Comparison of ENCODE assay signal across 15 cellular contexts in the genomic region with DNA sequence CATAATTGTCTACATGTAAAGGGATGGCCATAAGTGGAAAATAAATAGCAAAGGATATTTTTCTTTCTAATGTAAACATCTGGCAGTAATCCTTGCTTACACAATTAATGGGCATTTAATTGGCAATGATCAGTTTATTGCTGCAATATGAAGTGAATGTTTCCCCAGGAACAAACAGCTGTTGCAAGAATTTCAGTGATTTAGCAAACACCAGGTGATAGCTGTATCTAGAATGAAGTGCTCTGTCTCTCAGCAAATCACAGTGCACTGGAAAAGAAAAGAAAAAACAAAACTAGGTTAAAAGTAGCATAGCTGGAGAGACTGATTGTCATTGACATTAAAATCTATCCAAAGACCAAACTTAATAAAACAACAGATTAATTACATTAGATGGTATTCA.
"Had no signal": no experiment of that assay in that cellular context is flagged by ENCODE, and none has a peak within 500 bp of the region (broad histone marks: within the 10 kb centered on the region; RNA-seq: fewer than 3 reads in every experiment).

No MANE protein-coding gene starts in this region.

- H3K4me2 ChIP-seq: hepatocyte had no signal

- H2AFZ ChIP-seq: hepatocyte, parathyroid adenoma had no signal

- H3K27me3 Mint-ChIP-seq: activated CD4-positive, alpha-beta T cell treated with anti-CD3 and anti-CD28 coated beads, Interleukin-2, amount 10 ng/mL, durations not matched to agents 7 days and 5 days; naive B cell had no signal

- H3K4me3 Mint-ChIP-seq: activated CD4-positive, alpha-beta T cell treated with anti-CD3 and anti-CD28 coated beads, Interleukin-2, amount 10 ng/mL, durations not matched to agents 7 days and 5 days; activated T-cell treated with anti-CD3 and anti-CD28 coated beads, Interleukin-2, amount 50 U/mL, for 72 hours; naive B cell; stimulated activated effector memory CD8-positive, alpha-beta T cell treated with anti-CD3 and anti-CD28 coated beads, Interleukin-12 subunit alpha, Interleukin-12 subunit beta, amount 100 ng/mL, for 72 hours had no signal

- H3K4me1 Mint-ChIP-seq: activated CD4-positive, alpha-beta T cell treated with anti-CD3 and anti-CD28 coated beads, Interleukin-2, amount 10 ng/mL, durations not matched to agents 7 days and 5 days; naive B cell; stimulated activated effector memory CD8-positive, alpha-beta T cell treated with anti-CD3 and anti-CD28 coated beads, Interleukin-12 subunit alpha, Interleukin-12 subunit beta, amount 100 ng/mL, for 72 hours had no signal

- H3K27me3 ChIP-seq: cardiac muscle cell, hepatocyte, left lung, thyroid gland had no signal

- H3K27ac ChIP-seq: cardiac muscle cell, hepatocyte, left lung, parathyroid adenoma, thyroid gland had no signal

- H3K9me3 Mint-ChIP-seq: activated CD4-positive, alpha-beta T cell treated with anti-CD3 and anti-CD28 coated beads, Interleukin-2, amount 10 ng/mL, durations not matched to agents 7 days and 5 days; naive B cell had no signal

- H3K4me3 ChIP-seq: cardiac muscle cell, hepatocyte, left lung, thyroid gland had no signal

- H3K36me3 ChIP-seq: cardiac muscle cell, left lung, thyroid gland had no signal

- H3K9ac ChIP-seq: parathyroid adenoma had no signal

- H3K27ac Mint-ChIP-seq: activated CD4-positive, alpha-beta T cell treated with anti-CD3 and anti-CD28 coated beads, Interleukin-2, amount 10 ng/mL, durations not matched to agents 7 days and 5 days; activated naive CD4-positive, alpha-beta T cell treated with anti-CD3 and anti-CD28 coated beads, Interleukin-2, amount 50 U/mL, for 72 hours; activated T-cell treated with anti-CD3 and anti-CD28 coated beads, Interleukin-2, amount 50 U/mL, for 72 hours; naive B cell; stimulated activated effector memory CD8-positive, alpha-beta T cell treated with anti-CD3 and anti-CD28 coated beads, Interleukin-12 subunit alpha, Interleukin-12 subunit beta, amount 100 ng/mL, for 72 hours had no signal

- H3K36me3 Mint-ChIP-seq: activated naive CD4-positive, alpha-beta T cell treated with anti-CD3 and anti-CD28 coated beads, Interleukin-2, amount 50 U/mL, for 72 hours; naive B cell; stimulated activated effector memory CD8-positive, alpha-beta T cell treated with anti-CD3 and anti-CD28 coated beads, Interleukin-12 subunit alpha, Interleukin-12 subunit beta, amount 100 ng/mL, for 72 hours had no signal

- DNase-seq: activated CD4-positive, alpha-beta T cell treated with anti-CD3 and anti-CD28 coated beads, Interleukin-2, amount 10 ng/mL, durations not matched to agents 7 days and 5 days; activated CD8-positive, alpha-beta memory T cell treated with anti-CD3 and anti-CD28 coated beads, Interleukin-2, amount 50 U/mL, for 48 hours; activated gamma-delta T cell; activated T-cell treated with anti-CD3 and anti-CD28 coated beads, Interleukin-2, amount 50 U/mL, for 72 hours; kidney; left lung; mammary epithelial cell; naive B cell; stimulated activated CD4-positive, alpha-beta T cell treated with anti-CD3 and anti-CD28 coated beads, Interleukin-12 subunit alpha, Interleukin-12 subunit beta, amount 100 ng/mL, for 4 hours; thyroid gland had no signal

- H3K79me2 ChIP-seq: hepatocyte, parathyroid adenoma had no signal

- H3K9me3 ChIP-seq: left lung, thyroid gland had no signal

- H3K4me1 ChIP-seq: left lung, parathyroid adenoma, thyroid gland had no signal
